10 cellular contexts compared by ENCODE assay signal in the genomic region with DNA sequence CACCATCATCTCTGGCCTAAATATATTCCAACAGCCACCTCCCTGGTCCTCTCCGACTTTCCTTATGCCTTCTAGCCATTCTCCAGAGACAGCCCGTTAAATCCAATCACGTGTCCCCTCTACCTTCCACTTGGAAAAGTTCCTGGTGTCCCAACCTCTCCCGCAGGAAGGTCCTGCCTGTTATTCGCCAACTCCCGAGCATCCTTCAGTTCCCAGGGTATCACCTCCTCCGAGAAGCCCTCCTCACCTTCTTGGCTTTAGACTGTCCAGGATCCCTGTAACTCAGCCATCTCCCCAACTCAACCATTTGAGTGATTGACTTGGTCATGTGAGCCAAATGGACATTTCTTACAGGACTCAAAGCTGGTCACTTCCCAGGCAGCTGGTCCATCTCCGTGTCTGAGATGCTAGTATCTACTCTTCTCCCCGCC. TPM values are rescaled to one million over a fixed set of nuclear protein-coding genes. Genes with fewer than 3 reads are reported as not detected.
DNase-seq lines count a peak whose midpoint lies in the region; ATAC-seq and TF ChIP-seq lines count a peak whose summit lies in the region.
"Had no signal": no experiment of that assay in that cellular context is flagged by ENCODE, and none has a peak within 500 bp of the region (broad histone marks: within the 10 kb centered on the region; RNA-seq: fewer than 3 reads in every experiment).

No MANE protein-coding gene starts in this region.

- H2AFZ ChIP-seq in hepatocyte, result no peak overlapping the region

- H3K4me2 ChIP-seq in hepatocyte, result no peak overlapping the region

- H3K27ac Mint-ChIP-seq in activated CD8-positive, alpha-beta T cell treated with anti-CD3 and anti-CD28 coated beads for 36 hours, result peak overlapping the region; percentile 31
- peak overlapping the region; percentile 2 for H3K27ac Mint-ChIP-seq in stimulated activated memory B cell treated with anti-CD40 and anti-IgM and Interleukin-4, amounts not matched to agents 10 μg/mL and 1 μg/mL and 100 μg/mL, for 72 hours

- H3K9me2 ChIP-seq in hepatocyte (replicated peaks; ENCODE audit: insufficient read depth), result no peaks in the 10 kb centered on the region

- H3K36me3 ChIP-seq in hepatocyte (replicated peaks; ENCODE audit: insufficient read depth, low read depth), result no peaks in the 10 kb centered on the region

- CTCF ChIA-PET in activated CD8-positive, alpha-beta T cell treated with anti-CD3 and anti-CD28 coated beads for 36 hours (lab: Charles Lee), result interaction anchor here (5.5 kb wide), 1 partner anchor 14 kb away, joined by 45 read pairs; no protein-coding TSS in a partner anchor

- TF ChIP-seq CTCF in HL-60 (IDR thresholded peaks at IDR 0.05; ENCODE audit: insufficient read depth, low read length) (no peak), hepatocyte (IDR thresholded peaks at IDR 0.05; ENCODE audit: poor library complexity) (no peak)
- TF ChIP-seq CTCF in activated CD8-positive, alpha-beta T cell treated with anti-CD3 and anti-CD28 coated beads for 36 hours (IDR thresholded peaks at IDR 0.05), result no peak

- intact Hi-C loops in activated CD8-positive, alpha-beta T cell treated with anti-CD3 and anti-CD28 coated beads for 36 hours (cut with micrococcal nuclease), result no loop called here

- no peak for ATAC-seq in activated CD8-positive, alpha-beta T cell treated with anti-CD3 and anti-CD28 coated beads for 36 hours
- no peak for ATAC-seq in stimulated activated memory B cell treated with anti-CD40 and anti-IgM and Interleukin-4, amounts not matched to agents 10 μg/mL and 1 μg/mL and 100 μg/mL, for 72 hours

- no peaks in the 10 kb centered on the region for H3K9me3 Mint-ChIP-seq in activated CD8-positive, alpha-beta T cell treated with anti-CD3 and anti-CD28 coated beads for 36 hours
- H3K9me3 Mint-ChIP-seq in stimulated activated memory B cell treated with anti-CD40 and anti-IgM and Interleukin-4, amounts not matched to agents 10 μg/mL and 1 μg/mL and 100 μg/mL, for 72 hours, result no peaks in the 10 kb centered on the region

- no peaks in the 10 kb centered on the region for H4K20me1 ChIP-seq in hepatocyte (ENCODE audit: insufficient read depth, poor library complexity, severe bottlenecking)

- no peaks in the 10 kb centered on the region for H3K79me2 ChIP-seq in hepatocyte

- H3K4me1 Mint-ChIP-seq in activated CD8-positive, alpha-beta T cell treated with anti-CD3 and anti-CD28 coated beads for 36 hours (ENCODE audit: low read depth), result peaks cover 50% of the 10 kb centered on the region
- peaks cover 45% of the 10 kb centered on the region for H3K4me1 Mint-ChIP-seq in stimulated activated memory B cell treated with anti-CD40 and anti-IgM and Interleukin-4, amounts not matched to agents 10 μg/mL and 1 μg/mL and 100 μg/mL, for 72 hours

- H3K4me3 Mint-ChIP-seq in activated CD8-positive, alpha-beta T cell treated with anti-CD3 and anti-CD28 coated beads for 36 hours, result no peak overlapping the region
- H3K4me3 Mint-ChIP-seq in stimulated activated memory B cell treated with anti-CD40 and anti-IgM and Interleukin-4, amounts not matched to agents 10 μg/mL and 1 μg/mL and 100 μg/mL, for 72 hours, result peak overlapping the region; percentile 55

- POLR2A ChIA-PET in activated CD8-positive, alpha-beta T cell treated with anti-CD3 and anti-CD28 coated beads for 36 hours (lab: Charles Lee), result interaction anchor here (1.3 to 6.9 kb wide), 3 partner anchors 11 to 61 kb away, joined by 3 to 78 read pairs (median 58); no protein-coding TSS in a partner anchor

- H3K36me3 Mint-ChIP-seq in activated CD8-positive, alpha-beta T cell treated with anti-CD3 and anti-CD28 coated beads for 36 hours (ENCODE audit: low read depth), result no peaks in the 10 kb centered on the region
- no peaks in the 10 kb centered on the region for H3K36me3 Mint-ChIP-seq in stimulated activated memory B cell treated with anti-CD40 and anti-IgM and Interleukin-4, amounts not matched to agents 10 μg/mL and 1 μg/mL and 100 μg/mL, for 72 hours

- DNase-seq in HL-60 (ENCODE audit: low read depth in 1 of 2, low spot score in 1 of 2) (no peak), hepatocyte (ENCODE audit: low spot score) (no peak), germinal center (ENCODE audit: low spot score) (no peak), DMS153 (lab: John Stamatoyannopoulos, UW) (no peak), NCI-H2029 treated with DMSO at 0.1 percent for 48 hours (lab: John Stamatoyannopoulos, UW) (no peak)
- no peak for DNase-seq in activated CD8-positive, alpha-beta T cell treated with anti-CD3 and anti-CD28 coated beads for 36 hours
- DNase-seq: activated CD8-positive, alpha-beta memory T cell treated with anti-CD3 and anti-CD28 coated beads, Interleukin-2, amount 50 U/mL, for 4 hours; hypothalamus; NCI-H510A treated with DMSO at 0.1 percent for 48 hours had no signal

- H3K4me1 ChIP-seq in hepatocyte (ENCODE audit: insufficient read depth), result peaks cover 66% of the 10 kb centered on the region

- H3K27ac ChIP-seq in HL-60 (replicated peaks), result peak overlapping the region; percentile 5
- H3K27ac ChIP-seq in hepatocyte, result peak overlapping the region; percentile 99

- H3K4me3 ChIP-seq in HL-60 (replicated peaks; ENCODE audit: insufficient read depth, low read length) (no peak overlapping the region), hepatocyte (no peak overlapping the region)

- no peaks in the 10 kb centered on the region for H3K9me3 ChIP-seq in hepatocyte (ENCODE audit: low read depth)

- WGBS in hepatocyte (ENCODE audit: low lambda C conversion rate, missing lambda C conversion rate), result 68% methylated on average over 9 of the region's 9 CpGs

- no peaks in the 10 kb centered on the region for H3K27me3 ChIP-seq in HL-60 (ENCODE audit: insufficient read depth, poor library complexity, severe bottlenecking)
- no peaks in the 10 kb centered on the region for H3K27me3 ChIP-seq in hepatocyte

- no peaks in the 10 kb centered on the region for H3K27me3 Mint-ChIP-seq in activated CD8-positive, alpha-beta T cell treated with anti-CD3 and anti-CD28 coated beads for 36 hours
- no peaks in the 10 kb centered on the region for H3K27me3 Mint-ChIP-seq in stimulated activated memory B cell treated with anti-CD40 and anti-IgM and Interleukin-4, amounts not matched to agents 10 μg/mL and 1 μg/mL and 100 μg/mL, for 72 hours

RNA-seq across cellular contexts. Expression of gene NANOS3, which starts 28.1 kb away (rescaled TPM):
- 1 to 10 TPM in 1 of 2 experiments, under 1 TPM in 1; 0.56 to 1.3 TPM for total RNA-seq in activated CD8-positive, alpha-beta T cell treated with anti-CD3 and anti-CD28 coated beads for 36 hours
- total RNA-seq in hepatocyte, result 0.60 TPM in 1 of 2 replicates, not detected in the other
- 2.1 and 4.0 TPM in 2 replicates for polyA plus RNA-seq in hepatocyte

RNA-seq across cellular contexts. Expression of gene ZSWIM4, which starts 53.6 kb away (rescaled TPM):
- total RNA-seq in activated CD8-positive, alpha-beta T cell treated with anti-CD3 and anti-CD28 coated beads for 36 hours, result 1 to 10 TPM; 6.6 to 6.8 TPM
- 3.1 and 3.7 TPM in 2 replicates for total RNA-seq in hepatocyte
- 2.8 and 3.5 TPM in 2 replicates for polyA plus RNA-seq in hepatocyte

RNA-seq across cellular contexts. Expression of gene BRME1, which starts 57.1 kb away (rescaled TPM):
- 1 to 10 TPM; 3.6 to 5.2 TPM for total RNA-seq in activated CD8-positive, alpha-beta T cell treated with anti-CD3 and anti-CD28 coated beads for 36 hours
- total RNA-seq in hepatocyte, result 2.2 and 14.4 TPM in 2 replicates
- 3.2 and 4.5 TPM in 2 replicates for polyA plus RNA-seq in hepatocyte

RNA-seq across cellular contexts. Expression of gene CC2D1A, which starts 57.2 kb away (rescaled TPM):
- 10 to 100 TPM; 22.4 to 23.8 TPM for total RNA-seq in activated CD8-positive, alpha-beta T cell treated with anti-CD3 and anti-CD28 coated beads for 36 hours
- 14.8 and 20.8 TPM in 2 replicates for total RNA-seq in hepatocyte
- 40.9 and 43.3 TPM in 2 replicates for polyA plus RNA-seq in hepatocyte
